ENCODE assay signal across 26 cellular contexts in the genomic region with DNA sequence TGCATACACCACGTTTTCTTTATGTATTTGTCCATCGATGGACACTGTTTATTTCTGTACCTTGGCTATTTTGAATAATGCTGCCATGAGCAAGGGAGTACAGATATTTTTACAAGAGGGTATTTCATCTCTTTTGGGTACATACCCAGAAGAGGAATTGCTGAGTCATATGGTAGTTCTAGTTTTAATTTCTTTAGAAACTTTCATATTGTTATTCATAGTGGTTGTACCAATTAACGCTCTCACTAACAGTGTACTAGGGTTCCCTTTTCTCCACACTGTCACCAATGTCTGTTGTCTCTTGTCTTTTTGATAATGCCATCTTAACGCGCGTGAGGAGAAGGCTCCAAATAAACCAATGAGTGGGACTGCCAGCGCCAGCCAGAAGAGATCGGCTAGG.
"Had no signal": no experiment of that assay in that cellular context is flagged by ENCODE, and none has a peak within 500 bp of the region (broad histone marks: within the 10 kb centered on the region; RNA-seq: fewer than 3 reads in every experiment).

No MANE protein-coding gene starts in this region.

- H3K36me3 ChIP-seq: colonic mucosa, gastrocnemius medialis, left lung, thoracic aorta, tibial nerve, upper lobe of right lung, uterus had no signal

- H3K27me3 Mint-ChIP-seq: dendritic cell treated with granulocyte-macrophage colony-stimulating factor and Interleukin-4, amounts not matched to agents 40 ng/mL and 50 ng/mL, for 4 days; naive B cell; natural killer cell treated with Interleukin-12 subunit alpha and Interleukin-12 subunit beta and Interleukin-15 and Interleukin-18, amount 100 ng/mL, for 72 hours; progenitor cell of endocrine pancreas; stimulated activated memory B cell treated with anti-CD40 and anti-IgM and Interleukin-4, amounts not matched to agents 10 μg/mL and 1 μg/mL and 100 μg/mL, for 72 hours had no signal

- H3K9me3 Mint-ChIP-seq: mesothelial cell of epicardium had no signal

- H3K4me1 ChIP-seq: colonic mucosa, gastrocnemius medialis, left lung, parathyroid adenoma, tibial nerve, upper lobe of right lung, uterus had no signal

- H3K27me3 ChIP-seq: colonic mucosa, gastrocnemius medialis, hepatocyte, left lung, tibial nerve, upper lobe of right lung, uterus had no signal

- DNase-seq: colonic mucosa; effector CD8-positive, alpha-beta T cell; endodermal cell; gastrocnemius medialis; left cardiac atrium; left lung; mucosa of descending colon; naive B cell; stimulated activated CD4-positive, alpha-beta T cell treated with anti-CD3 and anti-CD28 coated beads, Interleukin-4, amount 100 ng/mL, for 4 hours; stimulated activated naive CD8-positive, alpha-beta T cell treated with anti-CD3 and anti-CD28 coated beads, Interleukin-15, Interleukin-2, amounts not matched to agents 100 U/mL and 50 U/mL, for 24 hours; substantia nigra; upper lobe of right lung; uterus had no signal

- H3K4me1 Mint-ChIP-seq: endodermal cell; naive B cell; neural crest cell; stimulated activated memory B cell treated with anti-CD40 and anti-IgM and Interleukin-4, amounts not matched to agents 10 μg/mL and 1 μg/mL and 100 μg/mL, for 72 hours had no signal

- H2AFZ ChIP-seq: hepatocyte, parathyroid adenoma had no signal

- ATAC-seq: esophagus mucosa; gastrocnemius medialis; left cardiac atrium; left lung; mucosa of descending colon; natural killer cell treated with Interleukin-12 subunit alpha and Interleukin-12 subunit beta and Interleukin-15 and Interleukin-18, amount 100 ng/mL, for 72 hours; sciatic nerve; stimulated activated memory B cell treated with anti-CD40 and anti-IgM and Interleukin-4, amounts not matched to agents 10 μg/mL and 1 μg/mL and 100 μg/mL, for 72 hours; stimulated activated naive CD8-positive, alpha-beta T cell treated with anti-CD3 and anti-CD28 coated beads, Interleukin-15, Interleukin-2, amounts not matched to agents 100 U/mL and 50 U/mL, for 24 hours; upper lobe of right lung had no signal

- H3K27ac Mint-ChIP-seq: dendritic cell treated with granulocyte-macrophage colony-stimulating factor and Interleukin-4, amounts not matched to agents 40 ng/mL and 50 ng/mL, for 4 days; endodermal cell; mesothelial cell of epicardium; naive B cell; natural killer cell treated with Interleukin-12 subunit alpha and Interleukin-12 subunit beta and Interleukin-15 and Interleukin-18, amount 100 ng/mL, for 72 hours; progenitor cell of endocrine pancreas; stimulated activated memory B cell treated with anti-CD40 and anti-IgM and Interleukin-4, amounts not matched to agents 10 μg/mL and 1 μg/mL and 100 μg/mL, for 72 hours had no signal

- H3K36me3 Mint-ChIP-seq: mesothelial cell of epicardium; naive B cell; natural killer cell treated with Interleukin-12 subunit alpha and Interleukin-12 subunit beta and Interleukin-15 and Interleukin-18, amount 100 ng/mL, for 72 hours; stimulated activated memory B cell treated with anti-CD40 and anti-IgM and Interleukin-4, amounts not matched to agents 10 μg/mL and 1 μg/mL and 100 μg/mL, for 72 hours had no signal

- H3K79me2 ChIP-seq: hepatocyte, parathyroid adenoma had no signal

- H3K9me3 ChIP-seq: colonic mucosa, gastrocnemius medialis, left lung, mucosa of descending colon, thoracic aorta, tibial nerve, upper lobe of right lung, uterus had no signal

- H3K4me2 ChIP-seq: hepatocyte had no signal

- H3K9ac ChIP-seq: parathyroid adenoma had no signal

- H3K27ac ChIP-seq: colonic mucosa, epithelial cell of prostate, gastrocnemius medialis, hepatocyte, left lung, parathyroid adenoma, thoracic aorta, tibial nerve, upper lobe of right lung, uterus had no signal

- H3K4me3 Mint-ChIP-seq: dendritic cell treated with granulocyte-macrophage colony-stimulating factor and Interleukin-4, amounts not matched to agents 40 ng/mL and 50 ng/mL, for 4 days; endodermal cell; mesothelial cell of epicardium; naive B cell; natural killer cell treated with Interleukin-12 subunit alpha and Interleukin-12 subunit beta and Interleukin-15 and Interleukin-18, amount 100 ng/mL, for 72 hours; neural crest cell; stimulated activated memory B cell treated with anti-CD40 and anti-IgM and Interleukin-4, amounts not matched to agents 10 μg/mL and 1 μg/mL and 100 μg/mL, for 72 hours had no signal

- H3K4me3 ChIP-seq: colonic mucosa, gastrocnemius medialis, hepatocyte, left lung, mucosa of descending colon, thoracic aorta, tibial nerve, upper lobe of right lung, uterus had no signal
